ENCODE assay signal across 21 cellular contexts in genomic region chr14:70391493-70392391, GRCh38.
"Had no signal": no experiment of that assay in that cellular context is flagged by ENCODE, and none has a peak within 500 bp of the region (broad histone marks: within the 10 kb centered on the region; RNA-seq: fewer than 3 reads in every experiment).

No MANE protein-coding gene starts in this region.

- DNase-seq: activated naive CD4-positive, alpha-beta T cell treated with Interleukin-2 at 50 U/mL for 16 hours; activated T-cell treated with anti-CD3 and anti-CD28 coated beads for 4 hours; anterior cingulate cortex; brain microvascular endothelial cell; effector CD8-positive, alpha-beta T cell; foreskin melanocyte; head of caudate nucleus; lower lobe of right lung; midbrain; natural killer cell; right cardiac atrium; stimulated activated CD4-positive, alpha-beta T cell treated with anti-CD3 and anti-CD28 coated beads, Interleukin-4, amount 100 ng/mL, for 24 hours; stimulated activated CD8-positive, alpha-beta memory T cell treated with anti-CD3 and anti-CD28 coated beads, Interleukin-4, amount 100 ng/mL, for 48 hours; stimulated activated naive CD8-positive, alpha-beta T cell treated with anti-CD3 and anti-CD28 coated beads, Interleukin-15, Interleukin-2, amounts not matched to agents 100 U/mL and 50 U/mL, for 24 hours; SW 1271; upper lobe of left lung had no signal

- ATAC-seq: activated CD4-positive, CD25-positive, alpha-beta regulatory T cell treated with anti-CD3 and anti-CD28 coated beads, Interleukin-2, amount 50 U/mL, for 24 hours; lower lobe of right lung; natural killer cell; right cardiac atrium; stimulated activated naive CD8-positive, alpha-beta T cell treated with anti-CD3 and anti-CD28 coated beads, Interleukin-15, Interleukin-2, amounts not matched to agents 100 U/mL and 50 U/mL, for 24 hours had no signal

- H3K27ac Mint-ChIP-seq: natural killer cell; T-helper 2 cell treated with Interferon-gamma antibody and Interleukin-4, amounts not matched to agents 5 μg/mL and 100 μg/mL, for 36 hours had no signal

- H3K4me1 ChIP-seq: lower lobe of right lung, prostate gland, upper lobe of left lung had no signal

- H3K4me3 Mint-ChIP-seq: central memory CD8-positive, alpha-beta T cell; natural killer cell; T-helper 2 cell treated with Interferon-gamma antibody and Interleukin-4, amounts not matched to agents 5 μg/mL and 100 μg/mL, for 36 hours had no signal

- H3K27me3 Mint-ChIP-seq: central memory CD8-positive, alpha-beta T cell had no signal

- H3K4me3 ChIP-seq: lower lobe of right lung, prostate gland, skin epidermis, upper lobe of left lung had no signal

- H3K9me3 ChIP-seq: lower lobe of right lung, prostate gland, upper lobe of left lung had no signal

- H3K9me3 Mint-ChIP-seq: central memory CD8-positive, alpha-beta T cell; natural killer cell; T-helper 2 cell treated with Interferon-gamma antibody and Interleukin-4, amounts not matched to agents 5 μg/mL and 100 μg/mL, for 36 hours had no signal

- H3K27ac ChIP-seq: brain microvascular endothelial cell, lower lobe of right lung, prostate gland, skin epidermis, upper lobe of left lung had no signal

- H3K27me3 ChIP-seq: brain microvascular endothelial cell, upper lobe of left lung had no signal

- H3K36me3 ChIP-seq: brain microvascular endothelial cell, prostate gland had no signal
